ENCODE assay signal across 8 cellular contexts in the genomic region with DNA sequence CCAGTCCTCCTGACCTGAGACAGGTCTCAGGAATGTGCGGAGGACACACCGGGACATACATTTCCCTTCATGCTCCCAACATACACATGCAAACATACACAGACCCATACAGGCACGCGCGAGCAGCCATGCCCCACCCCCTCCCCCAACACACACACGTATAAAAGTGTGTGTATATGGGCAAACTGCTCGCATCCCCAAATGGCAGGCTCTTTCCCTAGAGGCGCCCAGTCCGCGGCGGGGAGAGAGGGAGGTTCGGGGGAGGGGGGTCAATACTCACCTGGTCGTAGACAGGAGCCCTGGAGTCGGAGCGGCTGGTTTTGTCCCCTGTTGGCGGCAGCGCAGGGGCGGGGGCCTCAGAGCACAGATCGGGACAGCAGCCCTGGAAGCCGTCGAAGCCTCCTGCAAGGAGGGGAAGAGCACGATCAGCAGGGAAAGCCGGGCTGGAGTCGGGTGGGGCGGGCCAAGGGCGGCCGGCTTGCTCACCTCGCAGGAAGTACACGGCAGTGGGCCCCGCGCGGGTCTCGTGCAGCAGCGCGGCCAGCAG.
DNase-seq lines count a peak whose midpoint lies in the region; ATAC-seq and TF ChIP-seq lines count a peak whose summit lies in the region.

No MANE protein-coding gene starts in this region.

- peak overlapping the region; percentile 91 for H3K4me2 ChIP-seq in MM.1S (ENCODE audit: low read depth, low read length)

- DNase-seq in MM.1S, result peak; percentile 9
- peak; percentile 37 for DNase-seq in activated gamma-delta T cell treated with anti-CD3 and anti-CD28 coated beads, Interleukin-2, amount 50 U/mL, for 16 hours (ENCODE audit: low read depth)
- peak; percentile 36 to 77 for DNase-seq in stimulated activated effector memory CD8-positive, alpha-beta T cell treated with anti-CD3 and anti-CD28 coated beads, Interleukin-12 subunit alpha, Interleukin-12 subunit beta, amount 100 ng/mL, for 72 hours (ENCODE audit: low spot score in 2 of 2)
- no peak for DNase-seq in NCI-H2107 treated with DMSO at 0.1 percent for 48 hours (lab: John Stamatoyannopoulos, UW; ENCODE audit: unreplicated experiment)
- no peak for DNase-seq in NCI-H2227 (lab: John Stamatoyannopoulos, UW; ENCODE audit: unreplicated experiment)

- H3K4me3 ChIP-seq in GM08714 (ENCODE audit: low read length) (peak overlapping the region; percentile 80), MM.1S (ENCODE audit: low read length) (peak overlapping the region; percentile 73), iPS-20b (ENCODE audit: low read length) (peak overlapping the region; percentile 79)

- peak overlapping the region; percentile 94 for H3K4me3 Mint-ChIP-seq in stimulated activated effector memory CD8-positive, alpha-beta T cell treated with anti-CD3 and anti-CD28 coated beads, Interleukin-12 subunit alpha, Interleukin-12 subunit beta, amount 100 ng/mL, for 72 hours

- peaks cover 75% of the 10 kb centered on the region for H3K36me3 Mint-ChIP-seq in stimulated activated effector memory CD8-positive, alpha-beta T cell treated with anti-CD3 and anti-CD28 coated beads, Interleukin-12 subunit alpha, Interleukin-12 subunit beta, amount 100 ng/mL, for 72 hours

- H3K9me3 Mint-ChIP-seq in stimulated activated effector memory CD8-positive, alpha-beta T cell treated with anti-CD3 and anti-CD28 coated beads, Interleukin-12 subunit alpha, Interleukin-12 subunit beta, amount 100 ng/mL, for 72 hours, result no peaks in the 10 kb centered on the region

- H3K9me2 ChIP-seq in MM.1S (replicated peaks; ENCODE audit: insufficient read depth, low read length), result no peaks in the 10 kb centered on the region

- H3K27ac ChIP-seq in MM.1S (ENCODE audit: low read length), result no peak overlapping the region
- no peak overlapping the region for H3K27ac ChIP-seq in iPS-20b (ENCODE audit: low read length)

- H2AFZ ChIP-seq in MM.1S (ENCODE audit: low read length), result peak overlapping the region; percentile 75

- H3K36me3 ChIP-seq in MM.1S (replicated peaks; ENCODE audit: insufficient read depth, low read length) (no peaks in the 10 kb centered on the region), iPS-20b (ENCODE audit: insufficient read depth, low read depth, low read length) (peaks cover 9% of the 10 kb centered on the region; the same call in 1 of the 2 replicates)

- peak; percentile 0 for ATAC-seq in stimulated activated effector memory CD8-positive, alpha-beta T cell treated with anti-CD3 and anti-CD28 coated beads, Interleukin-12 subunit alpha, Interleukin-12 subunit beta, amount 100 ng/mL, for 72 hours
- ATAC-seq in GM19452 (IDR thresholded peaks at IDR 0.05; ENCODE audit: unreplicated experiment), result no peak

- peak overlapping the region; percentile 72 for H3K9ac ChIP-seq in MM.1S (ENCODE audit: low read length)
- H3K9ac ChIP-seq in iPS-20b (ENCODE audit: low read depth, low read length), result peak overlapping the region; percentile 61; the same call in 1 of the 2 replicates

- H3K79me2 ChIP-seq in MM.1S (ENCODE audit: low read length), result peaks cover 13% of the 10 kb centered on the region

- H3K4me1 ChIP-seq in MM.1S (ENCODE audit: low read length), result peaks cover 18% of the 10 kb centered on the region
- peaks cover 11% of the 10 kb centered on the region; the same call in 1 of the 2 replicates for H3K4me1 ChIP-seq in iPS-20b (ENCODE audit: insufficient read depth, low read length)

- H3K27ac Mint-ChIP-seq in stimulated activated effector memory CD8-positive, alpha-beta T cell treated with anti-CD3 and anti-CD28 coated beads, Interleukin-12 subunit alpha, Interleukin-12 subunit beta, amount 100 ng/mL, for 72 hours, result peak overlapping the region; percentile 97

- TF ChIP-seq CTCF in MM.1S (IDR thresholded peaks at IDR 0.05; ENCODE audit: low read length), result no peak

- no peaks in the 10 kb centered on the region for H3K27me3 ChIP-seq in MM.1S (replicated peaks; ENCODE audit: insufficient read depth, low read length)
- H3K27me3 ChIP-seq in iPS-20b (ENCODE audit: insufficient read depth, low read length), result peaks cover 45% of the 10 kb centered on the region

- H4K20me1 ChIP-seq in MM.1S (ENCODE audit: insufficient read depth, low read length), result no peaks in the 10 kb centered on the region

- peaks cover 70% of the 10 kb centered on the region for H3K4me1 Mint-ChIP-seq in stimulated activated effector memory CD8-positive, alpha-beta T cell treated with anti-CD3 and anti-CD28 coated beads, Interleukin-12 subunit alpha, Interleukin-12 subunit beta, amount 100 ng/mL, for 72 hours

- no peaks in the 10 kb centered on the region for H3K9me3 ChIP-seq in MM.1S (replicated peaks; ENCODE audit: insufficient read depth, low read length)
- no peaks in the 10 kb centered on the region for H3K9me3 ChIP-seq in iPS-20b (ENCODE audit: insufficient read depth, low read depth, low read length)

- H3F3A ChIP-seq in MM.1S (ENCODE audit: insufficient read depth, low read length), result peaks cover 9% of the 10 kb centered on the region

Comparison
In these comparisons a context has a peak if more than half of its experiments do, and no peak if none do; other contexts are left out.
1. DNase-seq: peak in MM.1S (single experiment), activated gamma-delta T cell treated with anti-CD3 and anti-CD28 coated beads, Interleukin-2, amount 50 U/mL, for 16 hours (single experiment) and stimulated activated effector memory CD8-positive, alpha-beta T cell treated with anti-CD3 and anti-CD28 coated beads, Interleukin-12 subunit alpha, Interleukin-12 subunit beta, amount 100 ng/mL, for 72 hours (2 of 2); none in NCI-H2107 treated with DMSO at 0.1 percent for 48 hours (single experiment) and NCI-H2227 (single experiment).
2. Peak in every context shown above with its lines, with median percentiles within 50 percentile points of each other: H3K4me3 ChIP-seq.